ENCODE assay signal across 21 cellular contexts in the genomic region with DNA sequence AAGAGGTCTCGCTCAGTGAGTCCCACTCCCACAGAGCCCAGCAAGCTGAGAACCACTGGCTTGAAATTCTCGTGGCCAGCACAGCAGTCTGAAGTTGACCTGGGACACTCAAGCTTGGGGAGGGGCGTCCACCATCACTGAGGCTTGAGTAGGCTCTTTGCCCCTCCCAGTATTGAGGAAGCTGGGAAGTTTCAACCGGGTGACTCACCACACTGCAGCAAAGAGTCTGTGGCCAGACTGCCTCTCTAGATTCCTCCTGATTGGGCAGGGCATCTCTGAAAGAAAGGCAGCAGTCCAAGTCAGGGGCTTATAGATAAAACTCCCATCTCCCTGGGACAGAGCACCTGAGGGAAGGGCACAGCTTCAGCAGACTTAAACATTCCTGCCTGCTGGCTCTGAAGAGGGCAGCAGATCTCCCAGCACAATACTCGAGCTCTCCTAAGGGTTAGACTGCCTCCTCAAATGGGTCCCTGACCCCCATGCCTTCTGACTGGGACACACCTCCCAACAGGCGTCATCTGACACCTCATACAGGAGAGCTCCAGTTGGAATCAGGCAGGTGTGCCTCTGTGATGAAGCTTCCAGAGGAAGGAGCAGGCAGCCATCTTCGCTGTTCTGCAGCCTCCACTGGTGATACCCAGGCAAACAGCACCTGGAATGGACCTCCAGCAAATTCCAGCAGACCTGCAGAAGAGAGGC.
DNase-seq lines count a peak whose midpoint lies in the region; ATAC-seq and TF ChIP-seq lines count a peak whose summit lies in the region.
"Had no signal": no experiment of that assay in that cellular context is flagged by ENCODE, and none has a peak within 500 bp of the region (broad histone marks: within the 10 kb centered on the region; RNA-seq: fewer than 3 reads in every experiment).

No MANE protein-coding gene starts in this region.

- H3K36me3 Mint-ChIP-seq in activated T-cell treated with anti-CD3 and anti-CD28 coated beads, Interleukin-2, amount 50 U/mL, for 24 hours (ENCODE audit: low read depth) = no peaks in the 10 kb centered on the region
- H3K36me3 Mint-ChIP-seq: activated naive CD8-positive, alpha-beta T cell treated with anti-CD3 and anti-CD28 coated beads for 36 hours; CD4-positive, CD25-positive, alpha-beta regulatory T cell had no signal

- no peak overlapping the region for H3K4me3 Mint-ChIP-seq in activated T-cell treated with anti-CD3 and anti-CD28 coated beads, Interleukin-2, amount 50 U/mL, for 24 hours
- H3K4me3 Mint-ChIP-seq: activated naive CD8-positive, alpha-beta T cell treated with anti-CD3 and anti-CD28 coated beads for 36 hours; CD4-positive, CD25-positive, alpha-beta regulatory T cell; central memory CD8-positive, alpha-beta T cell; mesothelial cell of epicardium had no signal

- no peaks in the 10 kb centered on the region for H3K27me3 ChIP-seq in PC-9 (ENCODE audit: insufficient read depth, low read depth)
- no peaks in the 10 kb centered on the region for H3K27me3 ChIP-seq in left ventricle myocardium inferior (ENCODE audit: low read depth)
- H3K27me3 ChIP-seq in ascending aorta = no peaks in the 10 kb centered on the region
- H3K27me3 ChIP-seq: neutrophil had no signal

- H3F3A ChIP-seq in PC-9 (ENCODE audit: insufficient read depth, low read depth) = no peaks in the 10 kb centered on the region

- no peaks in the 10 kb centered on the region for H3K4me1 Mint-ChIP-seq in activated T-cell treated with anti-CD3 and anti-CD28 coated beads, Interleukin-2, amount 50 U/mL, for 24 hours (ENCODE audit: low read depth)
- H3K4me1 Mint-ChIP-seq: activated naive CD8-positive, alpha-beta T cell treated with anti-CD3 and anti-CD28 coated beads for 36 hours; CD4-positive, CD25-positive, alpha-beta regulatory T cell; central memory CD8-positive, alpha-beta T cell had no signal

- no TSS peak for BruUV-seq in PC-9 (replicated peaks; lab: Mats Ljungman, UMichigan)

- intact Hi-C loops in PC-9 (cut with micrococcal nuclease; ENCODE audit: unreplicated experiment) = no loop called here
- intact Hi-C loops in left ventricle myocardium inferior (cut with micrococcal nuclease) = no loop called here
- intact Hi-C loops in ascending aorta (cut with DNase I) = no loop called here

- TF ChIP-seq CTCF in PC-9 (conservative IDR thresholded peaks at IDR 0.05) = no peak
- TF ChIP-seq CTCF in left ventricle myocardium inferior (IDR thresholded peaks at IDR 0.05; ENCODE audit: borderline replicate concordance) = no peak
- no peak for TF ChIP-seq CTCF in ascending aorta (IDR thresholded peaks at IDR 0.05)

- CTCF ChIA-PET in PC-9 (lab: Charles Lee) = no interaction called here

- POLR2A ChIA-PET in PC-9 (lab: Charles Lee; ENCODE audit: unreplicated experiment) = no interaction called here

- no peak overlapping the region for H3K27ac ChIP-seq in PC-9
- H3K27ac ChIP-seq in epithelial cell of prostate = no peak overlapping the region
- no peak overlapping the region for H3K27ac ChIP-seq in left ventricle myocardium inferior (replicated peaks)
- no peak overlapping the region for H3K27ac ChIP-seq in ascending aorta
- H3K27ac ChIP-seq: neutrophil had no signal

- peak overlapping the region; percentile 19; the same call in 1 of the 2 replicates for H3K4me2 ChIP-seq in PC-9

- H4K20me1 ChIP-seq in PC-9 (ENCODE audit: insufficient read depth) = no peaks in the 10 kb centered on the region

- H3K4me3 ChIP-seq in PC-9 (no peak overlapping the region), left ventricle myocardium inferior (no peak overlapping the region), ascending aorta (no peak overlapping the region)
- H3K4me3 ChIP-seq: GM12878 had no signal

- no peak overlapping the region for H3K27ac Mint-ChIP-seq in activated T-cell treated with anti-CD3 and anti-CD28 coated beads, Interleukin-2, amount 50 U/mL, for 24 hours
- H3K27ac Mint-ChIP-seq: activated naive CD8-positive, alpha-beta T cell treated with anti-CD3 and anti-CD28 coated beads for 36 hours; CD4-positive, CD25-positive, alpha-beta regulatory T cell; mesothelial cell of epicardium had no signal

- H3K9me3 Mint-ChIP-seq in activated T-cell treated with anti-CD3 and anti-CD28 coated beads, Interleukin-2, amount 50 U/mL, for 24 hours = peaks cover 18% of the 10 kb centered on the region

- H3K4me1 ChIP-seq in PC-9 (replicated peaks; ENCODE audit: insufficient read depth) (no peaks in the 10 kb centered on the region), left ventricle myocardium inferior (no peaks in the 10 kb centered on the region), ascending aorta (no peaks in the 10 kb centered on the region)

- DNase-seq in NCI-H748 (lab: John Stamatoyannopoulos, UW; ENCODE audit: unreplicated experiment) = peak; percentile 33
- DNase-seq in NCI-H748 treated with DMSO at 0.1 percent for 48 hours (lab: John Stamatoyannopoulos, UW) = no peak
- DNase-seq in PC-9 = peak in 1 of 2 experiments; percentile 45
- peak; percentile 27 for DNase-seq in epithelial cell of prostate (ENCODE audit: low read depth, low spot score)
- no peak for DNase-seq in left ventricle myocardium inferior
- no peak for DNase-seq in ascending aorta (ENCODE audit: low spot score in 2 of 2)
- DNase-seq in activated T-cell treated with anti-CD3 and anti-CD28 coated beads, Interleukin-2, amount 50 U/mL, for 24 hours = no peak
- DNase-seq: 8988T; activated CD4-positive, alpha-beta T cell treated with anti-CD3 and anti-CD28 coated beads, Interleukin-2, amount 50 U/mL, for 1 hour; activated naive CD8-positive, alpha-beta T cell treated with anti-CD3 and anti-CD28 coated beads for 36 hours; CD4-positive, CD25-positive, alpha-beta regulatory T cell; H7; NCI-H1105 treated with DMSO at 0.1 percent for 48 hours; stimulated activated CD4-positive, alpha-beta T cell treated with anti-CD3 and anti-CD28 coated beads, Interleukin-2, amount 100 ng/mL, for 24 hours; T1000 had no signal

- no peaks in the 10 kb centered on the region for H3K9me2 ChIP-seq in PC-9 (ENCODE audit: insufficient read depth)

- no peak overlapping the region for H2AFZ ChIP-seq in PC-9

- H3K9me3 ChIP-seq in PC-9 (ENCODE audit: insufficient read depth, low read depth) (no peaks in the 10 kb centered on the region; the same call in 1 of the 2 replicates), left ventricle myocardium inferior (replicated peaks) (peaks cover 40% of the 10 kb centered on the region), ascending aorta (peaks cover 0 to 5% of the 10 kb centered on the region in 2 donors)
- H3K9me3 ChIP-seq: neutrophil had no signal

- H3K79me2 ChIP-seq in PC-9 (ENCODE audit: low read depth) = no peaks in the 10 kb centered on the region

- peaks cover 11% of the 10 kb centered on the region for H3K27me3 Mint-ChIP-seq in activated T-cell treated with anti-CD3 and anti-CD28 coated beads, Interleukin-2, amount 50 U/mL, for 24 hours
- H3K27me3 Mint-ChIP-seq: CD4-positive, CD25-positive, alpha-beta regulatory T cell; central memory CD8-positive, alpha-beta T cell had no signal

- ATAC-seq in GM21381 (IDR thresholded peaks at IDR 0.05; ENCODE audit: unreplicated experiment) = no peak
- ATAC-seq: GM12878, sciatic nerve had no signal

- H3K36me3 ChIP-seq in PC-9 (ENCODE audit: low read depth) (no peaks in the 10 kb centered on the region), left ventricle myocardium inferior (no peaks in the 10 kb centered on the region), ascending aorta (no peaks in the 10 kb centered on the region)
- H3K36me3 ChIP-seq: neutrophil had no signal

Comparison
In these comparisons a context has a peak if more than half of its experiments do, and no peak if none do; other contexts are left out.
1. DNase-seq: peak in NCI-H748 (single experiment) and epithelial cell of prostate (single experiment); none in NCI-H748 treated with DMSO at 0.1 percent for 48 hours (single experiment), left ventricle myocardium inferior (single experiment), ascending aorta (0 of 2) and activated T-cell treated with anti-CD3 and anti-CD28 coated beads, Interleukin-2, amount 50 U/mL, for 24 hours (single experiment).